Comparison of ENCODE assay signal across 1 cellular context in the genomic region with DNA sequence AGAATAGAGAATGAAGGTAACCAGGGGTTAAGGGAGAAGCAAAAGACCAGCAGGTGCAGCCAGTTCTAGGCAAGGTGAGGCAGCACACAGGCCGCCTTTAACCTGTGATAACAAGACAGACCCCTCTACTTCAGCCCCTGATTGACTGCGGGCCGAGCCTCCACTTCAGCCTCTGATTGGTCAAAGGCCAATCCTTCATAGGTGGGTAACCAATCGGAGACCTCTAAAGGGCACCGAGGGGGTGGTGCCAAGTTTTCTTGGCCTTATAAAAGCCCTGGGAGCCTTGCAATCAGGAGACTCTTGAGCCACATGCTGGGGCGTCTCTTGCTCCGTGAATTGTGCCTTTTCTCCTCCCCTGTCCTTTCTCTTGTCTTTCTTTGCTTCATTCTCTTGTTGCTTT.
A peak's percentile ranks its signal among the peaks of the same experiment; 100 is the strongest.
TF ChIP-seq lines count a peak whose summit lies in the region.

No MANE protein-coding gene starts in this region.

TF ChIP-seq in K562, 482 proteins besides CTCF, POLR2A, EP300 and RAD21 (continued from another document):
- no peak for TF ChIP-seq ZNF561 (CRISPR knock-in tag; conservative IDR thresholded peaks at IDR 0.05)
- peak; percentile 61; the same call in 1 of the 2 replicates for TF ChIP-seq MBD2 (IDR thresholded peaks at IDR 0.05; ENCODE audit: borderline replicate concordance, low read depth)
- TF ChIP-seq NFYB (IDR thresholded peaks at IDR 0.05; ENCODE audit: extremely low read depth, insufficient read length), result peak; percentile 88
- peak; percentile 47; the same call in 1 of the 2 replicates for TF ChIP-seq CHD2 (IDR thresholded peaks at IDR 0.05; ENCODE audit: low read depth, low read length)
- TF ChIP-seq FOS (IDR thresholded peaks at IDR 0.05; ENCODE audit: extremely low read depth, insufficient read length), result peak; percentile 77
- TF ChIP-seq ARNT (IDR thresholded peaks at IDR 0.05), result no peak
- TF ChIP-seq ZC3H4 (CRISPR knock-in tag; IDR thresholded peaks at IDR 0.05; ENCODE audit: borderline replicate concordance), result no peak
- TF ChIP-seq ASH1L (IDR thresholded peaks at IDR 0.05; ENCODE audit: borderline replicate concordance, low read depth, partially characterized antibody), result peak; percentile 78
- peak; percentile 80 for TF ChIP-seq RBM25 (IDR thresholded peaks at IDR 0.05; ENCODE audit: low read depth, low read length, severe bottlenecking)
- TF ChIP-seq NEUROD1 (IDR thresholded peaks at IDR 0.05; ENCODE audit: borderline replicate concordance, low read depth, low read length, partially characterized antibody), result peak; percentile 34
- peak; percentile 49 for TF ChIP-seq SP2 (IDR thresholded peaks at IDR 0.05; ENCODE audit: extremely low read depth, low read depth, low read length, poor library complexity, severe bottlenecking)
